1 cellular context compared by ENCODE assay signal in the genomic region with DNA sequence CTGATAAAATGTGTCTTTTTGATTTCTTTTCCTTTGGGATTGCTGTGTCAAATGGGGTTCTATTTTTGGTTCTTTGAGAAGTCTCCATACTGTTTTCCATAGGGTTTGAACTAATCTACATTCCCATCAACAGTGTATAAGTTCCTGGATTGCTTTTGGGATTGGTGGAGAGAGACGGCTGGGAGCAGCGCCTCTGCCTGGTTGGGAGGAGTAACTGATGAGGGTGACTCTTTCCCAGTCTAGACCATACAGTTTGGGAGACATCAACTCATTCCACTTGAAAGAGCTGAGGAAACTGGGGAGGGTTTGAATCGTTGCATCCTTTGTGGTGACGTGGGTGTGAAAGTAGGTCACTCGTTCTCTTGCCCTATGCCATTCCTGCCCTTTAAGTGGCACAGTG.
TF ChIP-seq lines count a peak whose summit lies in the region.

No MANE protein-coding gene starts in this region.

TF ChIP-seq in H1, 55 proteins besides CTCF, POLR2A, EP300 and RAD21:
- TF ChIP-seq SUZ12 (IDR thresholded peaks at IDR 0.05; ENCODE audit: low read length): peak; percentile 2; the same call in 1 of the 2 replicates
- no peak for TF ChIP-seq CREB1 (IDR thresholded peaks at IDR 0.05)
